In the genomic region with DNA sequence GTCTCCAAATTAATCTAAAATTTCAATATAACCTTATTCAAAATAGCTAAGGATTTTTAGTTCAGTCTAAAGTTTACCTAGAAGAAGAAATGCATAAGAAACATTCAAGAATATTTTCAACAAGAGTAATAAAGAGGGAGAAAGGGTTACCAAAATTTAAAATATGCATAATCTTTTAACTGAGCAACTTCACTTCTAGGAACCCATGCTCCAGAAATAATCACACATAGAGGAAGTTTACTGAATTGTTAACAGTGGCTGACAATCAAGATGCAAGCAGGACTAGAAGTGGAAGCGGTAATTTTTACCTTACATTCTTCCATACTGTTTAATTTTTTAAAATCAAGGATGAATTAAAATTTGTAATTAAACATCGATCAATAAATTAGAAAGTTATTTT, we compare ENCODE assay signal across 8 cellular contexts. TPM values are rescaled to one million over a fixed set of nuclear protein-coding genes. Genes with fewer than 3 reads are reported as not detected.
DNase-seq lines count a peak whose midpoint lies in the region; ATAC-seq and TF ChIP-seq lines count a peak whose summit lies in the region.

No MANE protein-coding gene starts in this region.

- peak overlapping the region; percentile 74 for H3K4me2 ChIP-seq in SK-N-SH

- TF ChIP-seq CTCF in SK-N-SH (IDR thresholded peaks at IDR 0.05) (no peak), fibroblast of the aortic adventitia (IDR thresholded peaks at IDR 0.05; ENCODE audit: insufficient read depth, low read length) (no peak)

- peak overlapping the region; percentile 34 to 98 for H3K27ac ChIP-seq in SK-N-SH (ENCODE audit: low read depth in 2 of 2, low read length in 1 of 2)

- H3K36me3 ChIP-seq in SK-N-SH (replicated peaks in 1 of 2; ENCODE audit: control insufficient read depth in 1 of 2, insufficient read depth in 2 of 2, low read length in 1 of 2): peaks cover 0 to 18% of the 10 kb centered on the region in 2 experiments

- peaks cover 13 to 18% of the 10 kb centered on the region in 2 experiments for H3K4me1 ChIP-seq in SK-N-SH (ENCODE audit: control insufficient read depth in 1 of 2, insufficient read depth in 2 of 2, low read depth in 1 of 2, low read length in 1 of 2)

- TF ChIP-seq EP300 in SK-N-SH (IDR thresholded peaks at IDR 0.05; ENCODE audit: borderline replicate concordance in 1 of 2, low read depth in 1 of 2, low read length in 1 of 2): no peak

- POLR2A ChIA-PET in SK-N-SH (lab: Yijun Ruan, JAX): no interaction called here
- POLR2A ChIA-PET in T-cell (lab: Charles Lee): interaction anchor here in 1 of 2 donors (0.7 kb wide), 1 partner anchor 13 kb away, joined by 5 read pairs; no protein-coding TSS in a partner anchor

- H3K27ac Mint-ChIP-seq in T-cell: peak overlapping the region; percentile 85 to 99
- peak overlapping the region; percentile 67 for H3K27ac Mint-ChIP-seq in stimulated activated naive B cell treated with anti-CD40 and anti-IgM and Interleukin-4, amounts not matched to agents 10 μg/mL and 1 μg/mL and 100 μg/mL, for 72 hours

- H3F3A ChIP-seq in SK-N-SH (replicated peaks; ENCODE audit: insufficient read depth): peaks cover 28% of the 10 kb centered on the region

- CTCF ChIA-PET in SK-N-SH (lab: Yijun Ruan, JAX) (interaction anchor here (1.0 kb wide), 1 partner anchor 21 kb away, joined by 3 read pairs; no protein-coding TSS in a partner anchor), T-cell (lab: Charles Lee) (no interaction called here)

- 17% methylated on average over 2 of the region's 2 CpGs for WGBS in SK-N-SH (ENCODE audit: low lambda C conversion rate)

- H3K4me3 Mint-ChIP-seq in T-cell: peak overlapping the region; percentile 97 to 100 (median 99)
- H3K4me3 Mint-ChIP-seq in stimulated activated naive B cell treated with anti-CD40 and anti-IgM and Interleukin-4, amounts not matched to agents 10 μg/mL and 1 μg/mL and 100 μg/mL, for 72 hours: peak overlapping the region; percentile 75 to 94

- no peaks in the 10 kb centered on the region for H3K27me3 ChIP-seq in SK-N-SH (ENCODE audit: insufficient read depth)

- H3K9me3 ChIP-seq in SK-N-SH: no peaks in the 10 kb centered on the region

- no peaks in the 10 kb centered on the region for H3K27me3 Mint-ChIP-seq in T-cell
- no peaks in the 10 kb centered on the region for H3K27me3 Mint-ChIP-seq in stimulated activated naive B cell treated with anti-CD40 and anti-IgM and Interleukin-4, amounts not matched to agents 10 μg/mL and 1 μg/mL and 100 μg/mL, for 72 hours

- DNase-seq in SK-N-SH (no peak), T-cell (no peak), fibroblast of the aortic adventitia (ENCODE audit: low read depth) (no peak), epidermal melanocyte (ENCODE audit: insufficient read length, low spot score) (no peak)
- DNase-seq in stimulated activated naive B cell treated with anti-CD40 and anti-IgM and Interleukin-4, amounts not matched to agents 10 μg/mL and 1 μg/mL and 100 μg/mL, for 72 hours: no peak

- ATAC-seq in SK-N-SH treated with all-trans-retinoic acid at 6 μM for 48 hours (no peak), T-cell (replicated peaks in 1 of 4) (no peak), GM21360 (IDR thresholded peaks at IDR 0.05; ENCODE audit: unreplicated experiment) (no peak), GM18873 (IDR thresholded peaks at IDR 0.05; ENCODE audit: low FRiP score, unreplicated experiment) (no peak)
- no peak for ATAC-seq in stimulated activated naive B cell treated with anti-CD40 and anti-IgM and Interleukin-4, amounts not matched to agents 10 μg/mL and 1 μg/mL and 100 μg/mL, for 72 hours (replicated peaks)

- no peak for TF ChIP-seq RAD21 in SK-N-SH (IDR thresholded peaks at IDR 0.05; ENCODE audit: low read length)

- H3K4me1 Mint-ChIP-seq in T-cell: peaks cover 55 to 57% (median 56%) of the 10 kb centered on the region in 3 donors
- H3K4me1 Mint-ChIP-seq in stimulated activated naive B cell treated with anti-CD40 and anti-IgM and Interleukin-4, amounts not matched to agents 10 μg/mL and 1 μg/mL and 100 μg/mL, for 72 hours: peaks cover 12 to 31% of the 10 kb centered on the region in 2 donors

- H3K4me3 ChIP-seq in SK-N-SH (ENCODE audit: low read depth in 2 of 2, low read length in 1 of 2) (peak overlapping the region; percentile 93 to 96), fibroblast of the aortic adventitia (ENCODE audit: low read depth, low read length) (peak overlapping the region; percentile 91)

- no peaks in the 10 kb centered on the region for H3K9me2 ChIP-seq in SK-N-SH

- peaks cover 65% of the 10 kb centered on the region for H3K79me2 ChIP-seq in SK-N-SH (ENCODE audit: insufficient read depth)

- H3K9ac ChIP-seq in SK-N-SH: peak overlapping the region; percentile 96

- H2AFZ ChIP-seq in SK-N-SH (ENCODE audit: low read depth): no peak overlapping the region

- H3K9me3 Mint-ChIP-seq in T-cell: no peaks in the 10 kb centered on the region
- H3K9me3 Mint-ChIP-seq in stimulated activated naive B cell treated with anti-CD40 and anti-IgM and Interleukin-4, amounts not matched to agents 10 μg/mL and 1 μg/mL and 100 μg/mL, for 72 hours: no peaks in the 10 kb centered on the region

- H3K36me3 Mint-ChIP-seq in T-cell: peaks cover 12% of the 10 kb centered on the region
- H3K36me3 Mint-ChIP-seq in stimulated activated naive B cell treated with anti-CD40 and anti-IgM and Interleukin-4, amounts not matched to agents 10 μg/mL and 1 μg/mL and 100 μg/mL, for 72 hours: peaks cover 10 to 18% of the 10 kb centered on the region in 2 donors

- peaks cover 60% of the 10 kb centered on the region for H4K20me1 ChIP-seq in SK-N-SH (ENCODE audit: insufficient read depth)

TF ChIP-seq in SK-N-SH, 30 proteins besides CTCF, POLR2A, EP300 and RAD21 (continues in another document):
- TF ChIP-seq TCF12 (IDR thresholded peaks at IDR 0.05) (no peak), FOSL2 (IDR thresholded peaks at IDR 0.05; ENCODE audit: borderline replicate concordance, low read depth) (no peak), JUND (IDR thresholded peaks at IDR 0.05) (no peak), RCOR1 (IDR thresholded peaks at IDR 0.05; ENCODE audit: low read length) (no peak), NRF1 (IDR thresholded peaks at IDR 0.05; ENCODE audit: low read depth, low read length) (no peak), CHD2 (IDR thresholded peaks at IDR 0.05; ENCODE audit: low read length, partially characterized antibody) (no peak)
- TF ChIP-seq, protein P1, sequence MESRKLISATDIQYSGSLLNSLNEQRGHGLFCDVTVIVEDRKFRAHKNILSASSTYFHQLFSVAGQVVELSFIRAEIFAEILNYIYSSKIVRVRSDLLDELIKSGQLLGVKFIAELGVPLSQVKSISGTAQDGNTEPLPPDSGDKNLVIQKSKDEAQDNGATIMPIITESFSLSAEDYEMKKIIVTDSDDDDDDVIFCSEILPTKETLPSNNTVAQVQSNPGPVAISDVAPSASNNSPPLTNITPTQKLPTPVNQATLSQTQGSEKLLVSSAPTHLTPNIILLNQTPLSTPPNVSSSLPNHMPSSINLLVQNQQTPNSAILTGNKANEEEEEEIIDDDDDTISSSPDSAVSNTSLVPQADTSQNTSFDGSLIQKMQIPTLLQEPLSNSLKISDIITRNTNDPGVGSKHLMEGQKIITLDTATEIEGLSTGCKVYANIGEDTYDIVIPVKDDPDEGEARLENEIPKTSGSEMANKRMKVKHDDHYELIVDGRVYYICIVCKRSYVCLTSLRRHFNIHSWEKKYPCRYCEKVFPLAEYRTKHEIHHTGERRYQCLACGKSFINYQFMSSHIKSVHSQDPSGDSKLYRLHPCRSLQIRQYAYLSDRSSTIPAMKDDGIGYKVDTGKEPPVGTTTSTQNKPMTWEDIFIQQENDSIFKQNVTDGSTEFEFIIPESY (IDR thresholded peaks at IDR 0.05; ENCODE audit: borderline replicate concordance, low read depth): no peak
- TF ChIP-seq, protein P2, sequence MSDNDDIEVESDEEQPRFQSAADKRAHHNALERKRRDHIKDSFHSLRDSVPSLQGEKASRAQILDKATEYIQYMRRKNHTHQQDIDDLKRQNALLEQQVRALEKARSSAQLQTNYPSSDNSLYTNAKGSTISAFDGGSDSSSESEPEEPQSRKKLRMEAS (IDR thresholded peaks at IDR 0.05; ENCODE audit: low read depth): no peak

TF ChIP-seq in SK-N-SH treated with all-trans-retinoic acid at 6 μM for 48 hours, 23 proteins besides CTCF, POLR2A, EP300 and RAD21 (continues in another document):
- TF ChIP-seq, protein P3, sequence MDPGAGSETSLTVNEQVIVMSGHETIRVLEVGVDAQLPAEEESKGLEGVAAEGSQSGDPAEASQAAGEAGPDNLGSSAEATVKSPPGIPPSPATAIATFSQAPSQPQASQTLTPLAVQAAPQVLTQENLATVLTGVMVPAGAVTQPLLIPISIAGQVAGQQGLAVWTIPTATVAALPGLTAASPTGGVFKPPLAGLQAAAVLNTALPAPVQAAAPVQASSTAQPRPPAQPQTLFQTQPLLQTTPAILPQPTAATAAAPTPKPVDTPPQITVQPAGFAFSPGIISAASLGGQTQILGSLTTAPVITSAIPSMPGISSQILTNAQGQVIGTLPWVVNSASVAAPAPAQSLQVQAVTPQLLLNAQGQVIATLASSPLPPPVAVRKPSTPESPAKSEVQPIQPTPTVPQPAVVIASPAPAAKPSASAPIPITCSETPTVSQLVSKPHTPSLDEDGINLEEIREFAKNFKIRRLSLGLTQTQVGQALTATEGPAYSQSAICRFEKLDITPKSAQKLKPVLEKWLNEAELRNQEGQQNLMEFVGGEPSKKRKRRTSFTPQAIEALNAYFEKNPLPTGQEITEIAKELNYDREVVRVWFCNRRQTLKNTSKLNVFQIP (CRISPR knock-in tag; IDR thresholded peaks at IDR 0.05; ENCODE audit: borderline replicate concordance, low read depth): no peak
- TF ChIP-seq TCF4 (CRISPR knock-in tag; IDR thresholded peaks at IDR 0.05; ENCODE audit: borderline replicate concordance): no peak
- TF ChIP-seq, protein P4, sequence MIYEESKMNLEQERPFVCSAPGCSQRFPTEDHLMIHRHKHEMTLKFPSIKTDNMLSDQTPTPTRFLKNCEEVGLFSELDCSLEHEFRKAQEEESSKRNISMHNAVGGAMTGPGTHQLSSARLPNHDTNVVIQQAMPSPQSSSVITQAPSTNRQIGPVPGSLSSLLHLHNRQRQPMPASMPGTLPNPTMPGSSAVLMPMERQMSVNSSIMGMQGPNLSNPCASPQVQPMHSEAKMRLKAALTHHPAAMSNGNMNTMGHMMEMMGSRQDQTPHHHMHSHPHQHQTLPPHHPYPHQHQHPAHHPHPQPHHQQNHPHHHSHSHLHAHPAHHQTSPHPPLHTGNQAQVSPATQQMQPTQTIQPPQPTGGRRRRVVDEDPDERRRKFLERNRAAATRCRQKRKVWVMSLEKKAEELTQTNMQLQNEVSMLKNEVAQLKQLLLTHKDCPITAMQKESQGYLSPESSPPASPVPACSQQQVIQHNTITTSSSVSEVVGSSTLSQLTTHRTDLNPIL (CRISPR knock-in tag; IDR thresholded peaks at IDR 0.05; ENCODE audit: low read depth): no peak
- TF ChIP-seq SNAI2 (CRISPR knock-in tag; IDR thresholded peaks at IDR 0.05): no peak

RNA-seq across cellular contexts. Expression of a gene that starts 1.9 kb away (rescaled TPM):
- polyA plus RNA-seq in SK-N-SH (2012; rRNA removed): 30.7 and 39.6 TPM in 2 replicates
- polyA plus RNA-seq in SK-N-SH (2012; cell fraction: cytosol; rRNA removed): 46.6 and 55.5 TPM in 2 replicates
- 12.8 and 27.9 TPM in 2 replicates for polyA plus RNA-seq in SK-N-SH (2012; cell fraction: nucleus; rRNA removed)
- total RNA-seq in T-cell: 10 to 100 TPM; 61.7 to 68.4 (median 63.6) TPM
- 112 and 124 TPM in 2 replicates for total RNA-seq in fibroblast of the aortic adventitia (ENCODE audit: low replicate concordance)
